ENCODE assay signal across 11 cellular contexts in the genomic region with DNA sequence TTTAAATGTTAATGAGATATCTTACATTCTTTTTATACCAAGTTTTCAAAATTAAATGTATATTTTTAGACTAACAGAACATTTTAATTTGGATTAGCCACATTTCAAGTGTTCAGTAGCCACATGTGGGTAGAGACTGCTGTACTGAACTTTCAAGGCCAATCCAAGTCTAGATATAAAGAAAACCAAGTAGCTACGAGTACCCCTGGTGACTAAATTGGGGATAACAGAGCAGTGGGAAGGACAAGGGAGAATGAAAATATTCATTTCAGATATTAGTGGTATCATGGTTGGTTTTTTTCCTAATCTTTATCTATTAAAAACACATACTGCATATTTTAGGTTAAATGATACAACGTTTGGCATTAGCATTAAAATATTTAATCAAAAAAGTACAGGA.
DNase-seq lines count a peak whose midpoint lies in the region; ATAC-seq and TF ChIP-seq lines count a peak whose summit lies in the region.
"Had no signal": no experiment of that assay in that cellular context is flagged by ENCODE, and none has a peak within 500 bp of the region (broad histone marks: within the 10 kb centered on the region; RNA-seq: fewer than 3 reads in every experiment).

No MANE protein-coding gene starts in this region.

- peak; percentile 41 for TF ChIP-seq CTCF in BJ (IDR thresholded peaks at IDR 0.05; ENCODE audit: insufficient read depth, low read depth, low read length)
- peak; percentile 58 for TF ChIP-seq CTCF in PC-3 (conservative IDR thresholded peaks at IDR 0.05; ENCODE audit: low read depth, low read length)
- TF ChIP-seq CTCF in foreskin fibroblast (IDR thresholded peaks at IDR 0.05; ENCODE audit: low read depth, low read length), result peak; percentile 25
- TF ChIP-seq CTCF in ascending aorta (IDR thresholded peaks at IDR 0.05), result no peak

- H3K9me3 ChIP-seq in PC-3 (ENCODE audit: low read length) (no peaks in the 10 kb centered on the region), ascending aorta (no peaks in the 10 kb centered on the region)

- no peaks in the 10 kb centered on the region for H3F3A ChIP-seq in PC-3 (ENCODE audit: low read length, unreplicated experiment)

- H3K4me3 ChIP-seq in BJ (ENCODE audit: low read depth, low read length) (no peak overlapping the region), PC-3 (ENCODE audit: low read length) (no peak overlapping the region), foreskin fibroblast (ENCODE audit: low read depth in 1 of 2, low read length in 2 of 2) (no peak overlapping the region), ascending aorta (no peak overlapping the region)
- H3K4me3 ChIP-seq: heart right ventricle had no signal

- ATAC-seq in PC-3, result peak; percentile 59
- ATAC-seq: heart right ventricle had no signal

- H3K9ac ChIP-seq in PC-3 (ENCODE audit: low read length), result no peak overlapping the region

- CTCF ChIA-PET in BJ (lab: Yijun Ruan, JAX) (interaction anchor here (0.6 to 1.4 kb wide), 2 partner anchors 12 to 955 kb away, joined by 3 to 5 read pairs; no protein-coding TSS in a partner anchor), PC-3 (lab: Charles Lee) (no interaction called here)

- TF ChIP-seq EP300 in Ishikawa (IDR thresholded peaks at IDR 0.05; ENCODE audit: borderline replicate concordance), result no peak

- H3K79me2 ChIP-seq in PC-3 (ENCODE audit: low read length), result no peaks in the 10 kb centered on the region

- H3K27ac ChIP-seq in PC-3 (ENCODE audit: low read length) (no peak overlapping the region), ascending aorta (no peak overlapping the region)
- H3K27ac ChIP-seq: heart right ventricle had no signal

- no peaks in the 10 kb centered on the region for H3K27me3 ChIP-seq in BJ (ENCODE audit: control insufficient read depth, insufficient read depth, low read length)
- no peaks in the 10 kb centered on the region for H3K27me3 ChIP-seq in PC-3 (ENCODE audit: low read length)
- no peaks in the 10 kb centered on the region for H3K27me3 ChIP-seq in ascending aorta
- H3K27me3 ChIP-seq: heart right ventricle had no signal

- DNase-seq in BJ (ENCODE audit: low read depth), result no peak
- DNase-seq in PC-3, result peak; percentile 48
- DNase-seq in foreskin fibroblast, result peak in 1 of 2 donors; percentile 14
- no peak for DNase-seq in stimulated activated CD4-positive, alpha-beta T cell treated with anti-CD3 and anti-CD28 coated beads, Interleukin-1b, Interleukin-23, amount 100 ng/mL, for 48 hours
- no peak for DNase-seq in ascending aorta (ENCODE audit: low spot score in 2 of 2)
- DNase-seq in inferior parietal cortex (ENCODE audit: extremely low spot score), result no peak
- DNase-seq in AG08395 (ENCODE audit: low spot score), result no peak
- DNase-seq: heart right ventricle; retina; stimulated activated naive CD4-positive, alpha-beta T cell treated with Interleukin-2 at 50 U/mL for 16 hours had no signal

- no TSS peak for BruUV-seq in PC-3 (replicated peaks; lab: Mats Ljungman, UMichigan)

- intact Hi-C loops in PC-3 (cut with micrococcal nuclease), result loop anchor here (1.0 kb wide), 2 partner anchors 956 to 972 kb away; no protein-coding TSS in a partner anchor
- intact Hi-C loops in ascending aorta (cut with DNase I), result no loop called here

- H3K9me2 ChIP-seq in PC-3 (replicated peaks; ENCODE audit: low read length), result no peaks in the 10 kb centered on the region

- POLR2A ChIA-PET in BJ (lab: Charles Lee) (no interaction called here), PC-3 (lab: Charles Lee; ENCODE audit: unreplicated experiment) (no interaction called here)

- H2AFZ ChIP-seq in PC-3 (ENCODE audit: low read length), result no peak overlapping the region

- TF ChIP-seq RAD21 in Ishikawa (IDR thresholded peaks at IDR 0.05; ENCODE audit: low read depth), result peak; percentile 12; the same call in 1 of the 2 replicates

- H4K20me1 ChIP-seq in PC-3 (ENCODE audit: low read length), result no peaks in the 10 kb centered on the region

- H3K36me3 ChIP-seq in BJ (ENCODE audit: control insufficient read depth, insufficient read depth, low read length), result no peaks in the 10 kb centered on the region
- no peaks in the 10 kb centered on the region for H3K36me3 ChIP-seq in PC-3 (ENCODE audit: low read depth, low read length)
- no peaks in the 10 kb centered on the region for H3K36me3 ChIP-seq in ascending aorta
- H3K36me3 ChIP-seq: heart right ventricle had no signal

- no peaks in the 10 kb centered on the region for H3K4me1 ChIP-seq in PC-3 (ENCODE audit: insufficient read depth, low read length)
- H3K4me1 ChIP-seq in ascending aorta, result no peaks in the 10 kb centered on the region

- H3K4me2 ChIP-seq in PC-3 (ENCODE audit: low read length), result no peak overlapping the region

TF ChIP-seq in Ishikawa, 13 proteins besides CTCF, POLR2A, EP300 and RAD21:
- TF ChIP-seq CEBPB (IDR thresholded peaks at IDR 0.05) (no peak), NFIC (IDR thresholded peaks at IDR 0.05) (no peak), ZBTB7A (IDR thresholded peaks at IDR 0.05; ENCODE audit: low read depth) (no peak), TEAD4 (IDR thresholded peaks at IDR 0.05) (no peak), TAF1 (IDR thresholded peaks at IDR 0.05; ENCODE audit: low read depth) (no peak), TCF12 (IDR thresholded peaks at IDR 0.05; ENCODE audit: low read depth) (no peak), CREB1 (IDR thresholded peaks at IDR 0.05; ENCODE audit: low read depth) (no peak)
- TF ChIP-seq, protein P1, sequence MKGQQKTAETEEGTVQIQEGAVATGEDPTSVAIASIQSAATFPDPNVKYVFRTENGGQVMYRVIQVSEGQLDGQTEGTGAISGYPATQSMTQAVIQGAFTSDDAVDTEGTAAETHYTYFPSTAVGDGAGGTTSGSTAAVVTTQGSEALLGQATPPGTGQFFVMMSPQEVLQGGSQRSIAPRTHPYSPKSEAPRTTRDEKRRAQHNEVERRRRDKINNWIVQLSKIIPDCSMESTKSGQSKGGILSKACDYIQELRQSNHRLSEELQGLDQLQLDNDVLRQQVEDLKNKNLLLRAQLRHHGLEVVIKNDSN (IDR thresholded peaks at IDR 0.05), result no peak
- TF ChIP-seq, protein P2, sequence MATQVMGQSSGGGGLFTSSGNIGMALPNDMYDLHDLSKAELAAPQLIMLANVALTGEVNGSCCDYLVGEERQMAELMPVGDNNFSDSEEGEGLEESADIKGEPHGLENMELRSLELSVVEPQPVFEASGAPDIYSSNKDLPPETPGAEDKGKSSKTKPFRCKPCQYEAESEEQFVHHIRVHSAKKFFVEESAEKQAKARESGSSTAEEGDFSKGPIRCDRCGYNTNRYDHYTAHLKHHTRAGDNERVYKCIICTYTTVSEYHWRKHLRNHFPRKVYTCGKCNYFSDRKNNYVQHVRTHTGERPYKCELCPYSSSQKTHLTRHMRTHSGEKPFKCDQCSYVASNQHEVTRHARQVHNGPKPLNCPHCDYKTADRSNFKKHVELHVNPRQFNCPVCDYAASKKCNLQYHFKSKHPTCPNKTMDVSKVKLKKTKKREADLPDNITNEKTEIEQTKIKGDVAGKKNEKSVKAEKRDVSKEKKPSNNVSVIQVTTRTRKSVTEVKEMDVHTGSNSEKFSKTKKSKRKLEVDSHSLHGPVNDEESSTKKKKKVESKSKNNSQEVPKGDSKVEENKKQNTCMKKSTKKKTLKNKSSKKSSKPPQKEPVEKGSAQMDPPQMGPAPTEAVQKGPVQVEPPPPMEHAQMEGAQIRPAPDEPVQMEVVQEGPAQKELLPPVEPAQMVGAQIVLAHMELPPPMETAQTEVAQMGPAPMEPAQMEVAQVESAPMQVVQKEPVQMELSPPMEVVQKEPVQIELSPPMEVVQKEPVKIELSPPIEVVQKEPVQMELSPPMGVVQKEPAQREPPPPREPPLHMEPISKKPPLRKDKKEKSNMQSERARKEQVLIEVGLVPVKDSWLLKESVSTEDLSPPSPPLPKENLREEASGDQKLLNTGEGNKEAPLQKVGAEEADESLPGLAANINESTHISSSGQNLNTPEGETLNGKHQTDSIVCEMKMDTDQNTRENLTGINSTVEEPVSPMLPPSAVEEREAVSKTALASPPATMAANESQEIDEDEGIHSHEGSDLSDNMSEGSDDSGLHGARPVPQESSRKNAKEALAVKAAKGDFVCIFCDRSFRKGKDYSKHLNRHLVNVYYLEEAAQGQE (IDR thresholded peaks at IDR 0.05; ENCODE audit: low read depth), result no peak
- TF ChIP-seq, protein P3, sequence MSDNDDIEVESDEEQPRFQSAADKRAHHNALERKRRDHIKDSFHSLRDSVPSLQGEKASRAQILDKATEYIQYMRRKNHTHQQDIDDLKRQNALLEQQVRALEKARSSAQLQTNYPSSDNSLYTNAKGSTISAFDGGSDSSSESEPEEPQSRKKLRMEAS (IDR thresholded peaks at IDR 0.05), result no peak

Comparison
In these comparisons a context has a peak if more than half of its experiments do, and no peak if none do; other contexts are left out.
1. CTCF ChIP-seq: peak in BJ (single experiment), PC-3 (single experiment) and foreskin fibroblast (single experiment); none in ascending aorta (0 of 3).